In genomic region chr18:48743046-48743445, GRCh38 we compare ENCODE assay signal across 13 cellular contexts.
DNase-seq lines count a peak whose midpoint lies in the region; ATAC-seq, FAIRE-seq and TF ChIP-seq lines count a peak whose summit lies in the region.
"Had no signal": no experiment of that assay in that cellular context is flagged by ENCODE, and none has a peak within 500 bp of the region (broad histone marks: within the 10 kb centered on the region; RNA-seq: fewer than 3 reads in every experiment).

No MANE protein-coding gene starts in this region.

- peak; percentile 45 for FAIRE-seq in islet of Langerhans (lab: Jason Lieb, UNC)

- no peak overlapping the region for H3K4me2 ChIP-seq in Karpas-422 (ENCODE audit: low read depth, low read length, poor library complexity, severe bottlenecking)

- intact Hi-C loops in testis (cut with DNase I; ENCODE audit: low total_unique reads): no loop called here

- H3K27me3 ChIP-seq in testis (no peaks in the 10 kb centered on the region), Karpas-422 (ENCODE audit: low read length) (no peaks in the 10 kb centered on the region)

- H2AFZ ChIP-seq in Karpas-422 (ENCODE audit: low read length): no peak overlapping the region

- no peak for ATAC-seq in GM18867 (IDR thresholded peaks at IDR 0.05; ENCODE audit: unreplicated experiment)
- ATAC-seq: activated T-helper 17 cell treated with anti-CD3 and anti-CD28 coated beads, Interleukin-2, amount 50 U/mL, for 72 hours had no signal

- H3K4me1 ChIP-seq in testis (peaks cover 5% of the 10 kb centered on the region), Karpas-422 (ENCODE audit: low read length) (no peaks in the 10 kb centered on the region)

- no peaks in the 10 kb centered on the region for H3K79me2 ChIP-seq in Karpas-422 (ENCODE audit: low read length)

- H4K20me1 ChIP-seq in Karpas-422 (ENCODE audit: insufficient read depth, low read depth, low read length): no peaks in the 10 kb centered on the region

- TF ChIP-seq CTCF in choroid plexus epithelial cell (conservative IDR thresholded peaks at IDR 0.05; ENCODE audit: low read depth, low read length) (no peak), testis (IDR thresholded peaks at IDR 0.05) (no peak)

- 40 to 64% methylated on average over 8 to 9 of the region's 9 CpGs for WGBS in testis, 2 donors

- H3K36me3 ChIP-seq in testis (ENCODE audit: low read depth, missing control alignments) (no peaks in the 10 kb centered on the region), Karpas-422 (ENCODE audit: insufficient read depth, low read length) (no peaks in the 10 kb centered on the region)

- no peak overlapping the region for H3K9ac ChIP-seq in Karpas-422 (ENCODE audit: low read length)

- H3K27ac ChIP-seq in testis (no peak overlapping the region), Karpas-422 (ENCODE audit: low read length) (no peak overlapping the region)
- H3K27ac ChIP-seq: epithelial cell of prostate had no signal

- no peaks in the 10 kb centered on the region for H3K9me2 ChIP-seq in Karpas-422 (replicated peaks; ENCODE audit: insufficient read depth, low read length)

- H3K4me3 ChIP-seq in choroid plexus epithelial cell (ENCODE audit: low read depth, low read length) (no peak overlapping the region), testis (no peak overlapping the region), Karpas-422 (ENCODE audit: low read length) (no peak overlapping the region)

- DNase-seq in LHCN-M2 (ENCODE audit: low read depth) (peak; percentile 41), choroid plexus epithelial cell (ENCODE audit: low read depth) (peak; percentile 55), testis (peak; percentile 72), DMS79 (lab: John Stamatoyannopoulos, UW) (no peak), Karpas-422 (no peak), NCI-H748 (lab: John Stamatoyannopoulos, UW; ENCODE audit: unreplicated experiment) (no peak)
- DNase-seq: DND-41, NCI-H446, nephron progenitor cell had no signal

- H3K9me3 ChIP-seq in testis (no peaks in the 10 kb centered on the region), Karpas-422 (ENCODE audit: low read length) (no peaks in the 10 kb centered on the region)

- TF ChIP-seq POLR2A in testis (IDR thresholded peaks at IDR 0.05): no peak

Comparison
In these comparisons a context has a peak if more than half of its experiments do, and no peak if none do; other contexts are left out.
1. DNase-seq: peak in LHCN-M2 (single experiment), choroid plexus epithelial cell (single experiment) and testis (single experiment); none in DMS79 (single experiment), Karpas-422 (single experiment) and NCI-H748 (single experiment).